Comparison of ENCODE assay signal across 15 cellular contexts in the genomic region with DNA sequence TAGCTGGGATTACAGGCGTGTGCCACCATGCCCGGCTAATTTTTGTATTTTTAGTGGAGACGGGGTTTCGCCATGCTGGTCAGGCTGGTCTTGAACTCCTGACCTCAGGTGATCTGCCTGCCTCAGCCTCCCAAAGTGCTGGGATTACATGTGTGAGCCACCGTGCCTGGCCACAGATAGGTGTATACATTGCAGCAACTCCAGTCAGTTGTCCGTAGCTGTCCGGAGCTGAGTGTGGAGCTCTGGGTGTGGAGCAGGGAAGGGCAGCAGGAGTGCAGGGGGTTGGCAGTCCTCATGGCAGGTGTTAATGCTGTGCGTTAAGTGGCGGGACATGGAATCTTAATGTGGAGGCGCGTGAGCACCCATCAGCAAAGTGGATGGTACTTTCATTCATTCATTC. TPM values are rescaled to one million over a fixed set of nuclear protein-coding genes. Genes with fewer than 3 reads are reported as not detected.
"Had no signal": no experiment of that assay in that cellular context is flagged by ENCODE, and none has a peak within 500 bp of the region (broad histone marks: within the 10 kb centered on the region; RNA-seq: fewer than 3 reads in every experiment).

No MANE protein-coding gene starts in this region.

RNA-seq across cellular contexts. Expression of a gene that starts 8.9 kb away (rescaled TPM):
- total RNA-seq: activated B cell treated with CpG ODN at 0.5 μM for 24 hours, T-cell, T-helper 17 cell had no signal

RNA-seq across cellular contexts. Expression of a gene that starts 17.4 kb away (rescaled TPM):
- total RNA-seq: activated B cell treated with CpG ODN at 0.5 μM for 24 hours; activated CD4-positive, alpha-beta memory T cell treated with anti-CD3 and anti-CD28 coated beads for 36 hours; activated CD4-positive, alpha-beta memory T cell treated with anti-CD3 and anti-CD28 coated beads, Interleukin-2, amount 10 ng/mL, durations not matched to agents 7 days and 5 days; activated CD4-positive, alpha-beta T cell treated with anti-CD3 and anti-CD28 coated beads for 36 hours; activated CD4-positive, alpha-beta T cell treated with anti-CD3 and anti-CD28 coated beads, Interleukin-2, amount 10 ng/mL, durations not matched to agents 24 days and 14 days; activated CD4-positive, alpha-beta T cell treated with anti-CD3 and anti-CD28 coated beads, Interleukin-2, amount 10 ng/mL, durations not matched to agents 7 days and 5 days; activated CD8-positive, alpha-beta memory T cell treated with anti-CD3 and anti-CD28 coated beads for 36 hours; activated CD8-positive, alpha-beta memory T cell treated with anti-CD3 and anti-CD28 coated beads, Interleukin-2, amount 10 ng/mL, durations not matched to agents 7 days and 5 days; activated CD8-positive, alpha-beta T cell treated with anti-CD3 and anti-CD28 coated beads for 36 hours; activated CD8-positive, alpha-beta T cell treated with anti-CD3 and anti-CD28 coated beads, Interleukin-2, amount 10 ng/mL, durations not matched to agents 7 days and 5 days; T-cell; T-helper 1 cell treated with Interleukin-12 subunit alpha and Interleukin-12 subunit beta and Interleukin-4 antibody, amounts not matched to agents 30 ng/mL and 1 ng/mL, for 36 hours; T-helper 17 cell; T-helper 2 cell treated with Interferon-gamma antibody and Interleukin-4, amounts not matched to agents 100 ng/mL and 5 ng/mL, for 36 hours; WTC11 had no signal

RNA-seq across cellular contexts. Expression of a gene that starts 42.3 kb away (rescaled TPM):
- total RNA-seq: activated CD4-positive, alpha-beta memory T cell treated with anti-CD3 and anti-CD28 coated beads for 36 hours; activated CD4-positive, alpha-beta memory T cell treated with anti-CD3 and anti-CD28 coated beads, Interleukin-2, amount 10 ng/mL, durations not matched to agents 7 days and 5 days; activated CD4-positive, alpha-beta T cell treated with anti-CD3 and anti-CD28 coated beads for 36 hours; activated CD4-positive, alpha-beta T cell treated with anti-CD3 and anti-CD28 coated beads, Interleukin-2, amount 10 ng/mL, durations not matched to agents 24 days and 14 days; activated CD4-positive, alpha-beta T cell treated with anti-CD3 and anti-CD28 coated beads, Interleukin-2, amount 10 ng/mL, durations not matched to agents 7 days and 5 days; activated CD8-positive, alpha-beta memory T cell treated with anti-CD3 and anti-CD28 coated beads for 36 hours; activated CD8-positive, alpha-beta memory T cell treated with anti-CD3 and anti-CD28 coated beads, Interleukin-2, amount 10 ng/mL, durations not matched to agents 7 days and 5 days; activated CD8-positive, alpha-beta T cell treated with anti-CD3 and anti-CD28 coated beads for 36 hours; activated CD8-positive, alpha-beta T cell treated with anti-CD3 and anti-CD28 coated beads, Interleukin-2, amount 10 ng/mL, durations not matched to agents 7 days and 5 days; T-cell; T-helper 1 cell treated with Interleukin-12 subunit alpha and Interleukin-12 subunit beta and Interleukin-4 antibody, amounts not matched to agents 30 ng/mL and 1 ng/mL, for 36 hours; T-helper 17 cell; T-helper 2 cell treated with Interferon-gamma antibody and Interleukin-4, amounts not matched to agents 100 ng/mL and 5 ng/mL, for 36 hours had no signal

RNA-seq across cellular contexts. Expression of a gene that starts 42.4 kb away (rescaled TPM):
- total RNA-seq: activated CD4-positive, alpha-beta memory T cell treated with anti-CD3 and anti-CD28 coated beads for 36 hours; activated CD4-positive, alpha-beta memory T cell treated with anti-CD3 and anti-CD28 coated beads, Interleukin-2, amount 10 ng/mL, durations not matched to agents 7 days and 5 days; activated CD4-positive, alpha-beta T cell treated with anti-CD3 and anti-CD28 coated beads for 36 hours; activated CD4-positive, alpha-beta T cell treated with anti-CD3 and anti-CD28 coated beads, Interleukin-2, amount 10 ng/mL, durations not matched to agents 24 days and 14 days; activated CD4-positive, alpha-beta T cell treated with anti-CD3 and anti-CD28 coated beads, Interleukin-2, amount 10 ng/mL, durations not matched to agents 7 days and 5 days; activated CD8-positive, alpha-beta memory T cell treated with anti-CD3 and anti-CD28 coated beads for 36 hours; activated CD8-positive, alpha-beta memory T cell treated with anti-CD3 and anti-CD28 coated beads, Interleukin-2, amount 10 ng/mL, durations not matched to agents 7 days and 5 days; activated CD8-positive, alpha-beta T cell treated with anti-CD3 and anti-CD28 coated beads for 36 hours; activated CD8-positive, alpha-beta T cell treated with anti-CD3 and anti-CD28 coated beads, Interleukin-2, amount 10 ng/mL, durations not matched to agents 7 days and 5 days; T-helper 1 cell treated with Interleukin-12 subunit alpha and Interleukin-12 subunit beta and Interleukin-4 antibody, amounts not matched to agents 30 ng/mL and 1 ng/mL, for 36 hours; T-helper 17 cell; T-helper 2 cell treated with Interferon-gamma antibody and Interleukin-4, amounts not matched to agents 100 ng/mL and 5 ng/mL, for 36 hours; WTC11 had no signal
